Comparison of ENCODE assay signal across 1 cellular context in genomic region chr17:7479139-7479388, GRCh38.
TF ChIP-seq lines count a peak whose summit lies in the region.

No MANE protein-coding gene starts in this region.

TF ChIP-seq in HCT116, 20 proteins besides CTCF, POLR2A, EP300 and RAD21 (continued from another document):
- TF ChIP-seq, protein P1, sequence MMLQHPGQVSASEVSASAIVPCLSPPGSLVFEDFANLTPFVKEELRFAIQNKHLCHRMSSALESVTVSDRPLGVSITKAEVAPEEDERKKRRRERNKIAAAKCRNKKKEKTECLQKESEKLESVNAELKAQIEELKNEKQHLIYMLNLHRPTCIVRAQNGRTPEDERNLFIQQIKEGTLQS (IDR thresholded peaks at IDR 0.05): no peak
- TF ChIP-seq CEBPB (IDR thresholded peaks at IDR 0.05; ENCODE audit: low read depth) (no peak), SIN3A (IDR thresholded peaks at IDR 0.05; ENCODE audit: low read depth) (no peak), ZBTB33 (IDR thresholded peaks at IDR 0.05; ENCODE audit: extremely low read depth, insufficient replicate concordance, low read length) (no peak), SP1 (IDR thresholded peaks at IDR 0.05; ENCODE audit: low read depth) (no peak)
